22 cellular contexts compared by ENCODE assay signal in genomic region chr1:19670787-19671186, GRCh38. TPM values are rescaled to one million over a fixed set of nuclear protein-coding genes. Genes with fewer than 3 reads are reported as not detected.
A peak's percentile ranks its signal among the peaks of the same experiment; 100 is the strongest.
DNase-seq lines count a peak whose midpoint lies in the region; ATAC-seq and TF ChIP-seq lines count a peak whose summit lies in the region.
"Had no signal": no experiment of that assay in that cellular context is flagged by ENCODE, and none has a peak within 500 bp of the region (broad histone marks: within the 10 kb centered on the region; RNA-seq: fewer than 3 reads in every experiment).

No MANE protein-coding gene starts in this region.

- H4K20me1 ChIP-seq in osteoblast (ENCODE audit: insufficient read depth, low read length) = no peaks in the 10 kb centered on the region

- CTCF ChIA-PET in activated CD8-positive, alpha-beta T cell treated with anti-CD3 and anti-CD28 coated beads for 36 hours (lab: Charles Lee) = interaction anchor here (1.5 to 5.5 kb wide), 2 partner anchors 10 to 34 kb away, joined by 8 to 42 read pairs; no protein-coding TSS in a partner anchor

- H3K4me1 ChIP-seq in SJCRH30 = peaks cover 4% of the 10 kb centered on the region; the same call in 1 of the 2 replicates
- no peaks in the 10 kb centered on the region for H3K4me1 ChIP-seq in osteoblast (ENCODE audit: insufficient read depth, low read length)
- H3K4me1 ChIP-seq: BE2C had no signal

- H3K27ac Mint-ChIP-seq in activated CD8-positive, alpha-beta T cell treated with anti-CD3 and anti-CD28 coated beads for 36 hours = no peak overlapping the region
- H3K27ac Mint-ChIP-seq: CD4-positive, CD25-positive, alpha-beta regulatory T cell; GM23338; HFFc6 had no signal

- H2AFZ ChIP-seq in osteoblast (ENCODE audit: low read length) = no peak overlapping the region
- H2AFZ ChIP-seq: GM23338 had no signal

- H3K4me3 ChIP-seq in GM12865 (ENCODE audit: low read depth, low read length) (no peak overlapping the region), SJCRH30 (no peak overlapping the region), osteoblast (ENCODE audit: insufficient read depth, low read length) (no peak overlapping the region)
- H3K4me3 ChIP-seq: GM23338 had no signal

- DNase-seq in GM12865 (ENCODE audit: low read depth) (peak; percentile 37), SJCRH30 (peak; percentile 40 to 55), iris pigment epithelial cell (ENCODE audit: low read depth) (peak; percentile 14), osteoblast (ENCODE audit: insufficient read length, low spot score, missing footprints) (peak; percentile 26), superior temporal gyrus (ENCODE audit: extremely low spot score) (no peak)
- DNase-seq in activated CD8-positive, alpha-beta T cell treated with anti-CD3 and anti-CD28 coated beads for 36 hours = no peak
- no peak for DNase-seq in stimulated activated CD4-positive, alpha-beta T cell treated with anti-CD3 and anti-CD28 coated beads, Interleukin-2, amount 100 ng/mL, for 48 hours
- DNase-seq: BE2C; C1 segment of cervical spinal cord; CD4-positive, CD25-positive, alpha-beta regulatory T cell; CD8-positive, alpha-beta memory T cell; COR-L47; DMS 273 treated with DMSO at 0.1 percent for 48 hours; DMS53; DND-41; EL; H7; HFFc6; IMR-90 had no signal

- H3K4me2 ChIP-seq in osteoblast (ENCODE audit: insufficient read depth, low read length) = no peak overlapping the region
- H3K4me2 ChIP-seq: GM23338 had no signal

- no peaks in the 10 kb centered on the region for H3K27me3 ChIP-seq in SJCRH30
- peaks cover 35% of the 10 kb centered on the region for H3K27me3 ChIP-seq in osteoblast (ENCODE audit: insufficient read depth, low read length)
- H3K27me3 ChIP-seq: BE2C had no signal

- H3K36me3 Mint-ChIP-seq in activated CD8-positive, alpha-beta T cell treated with anti-CD3 and anti-CD28 coated beads for 36 hours (ENCODE audit: low read depth) = no peaks in the 10 kb centered on the region
- H3K36me3 Mint-ChIP-seq: CD4-positive, CD25-positive, alpha-beta regulatory T cell; CD8-positive, alpha-beta memory T cell had no signal

- H3K9me3 ChIP-seq in SJCRH30 (replicated peaks) = no peaks in the 10 kb centered on the region
- no peaks in the 10 kb centered on the region for H3K9me3 ChIP-seq in osteoblast (ENCODE audit: low read depth, low read length)
- H3K9me3 ChIP-seq: BE2C had no signal

- no peaks in the 10 kb centered on the region for H3K79me2 ChIP-seq in osteoblast (ENCODE audit: insufficient read depth, low read length)

- POLR2A ChIA-PET in activated CD8-positive, alpha-beta T cell treated with anti-CD3 and anti-CD28 coated beads for 36 hours (lab: Charles Lee) = no interaction called here

- no peak overlapping the region for H3K4me3 Mint-ChIP-seq in activated CD8-positive, alpha-beta T cell treated with anti-CD3 and anti-CD28 coated beads for 36 hours
- H3K4me3 Mint-ChIP-seq: CD8-positive, alpha-beta memory T cell; GM23338; HFFc6 had no signal

- intact Hi-C loops in activated CD8-positive, alpha-beta T cell treated with anti-CD3 and anti-CD28 coated beads for 36 hours (cut with micrococcal nuclease) = no loop called here

- ATAC-seq in activated CD8-positive, alpha-beta T cell treated with anti-CD3 and anti-CD28 coated beads for 36 hours = no peak
- ATAC-seq: HCT116 had no signal

- H3K27ac ChIP-seq in SJCRH30 (no peak overlapping the region), osteoblast (ENCODE audit: low read depth, low read length) (no peak overlapping the region)

- peaks cover 16% of the 10 kb centered on the region for H3K27me3 Mint-ChIP-seq in activated CD8-positive, alpha-beta T cell treated with anti-CD3 and anti-CD28 coated beads for 36 hours

- TF ChIP-seq CTCF in GM12865 (IDR thresholded peaks at IDR 0.05; ENCODE audit: insufficient read depth, low read depth, low read length, missing control alignments) (no peak), osteoblast (IDR thresholded peaks at IDR 0.05; ENCODE audit: extremely low read depth, low read depth, low read length) (no peak)
- no peak for TF ChIP-seq CTCF in activated CD8-positive, alpha-beta T cell treated with anti-CD3 and anti-CD28 coated beads for 36 hours (IDR thresholded peaks at IDR 0.05)

- H3K9me3 Mint-ChIP-seq in activated CD8-positive, alpha-beta T cell treated with anti-CD3 and anti-CD28 coated beads for 36 hours = no peaks in the 10 kb centered on the region
- H3K9me3 Mint-ChIP-seq: CD4-positive, CD25-positive, alpha-beta regulatory T cell; GM23338; HFFc6 had no signal

- H3K36me3 ChIP-seq in SJCRH30 (no peaks in the 10 kb centered on the region), osteoblast (ENCODE audit: insufficient read depth, low read length) (no peaks in the 10 kb centered on the region)
- H3K36me3 ChIP-seq: BE2C had no signal

- H3K4me1 Mint-ChIP-seq in activated CD8-positive, alpha-beta T cell treated with anti-CD3 and anti-CD28 coated beads for 36 hours (ENCODE audit: low read depth) = peaks cover 4% of the 10 kb centered on the region

RNA-seq across cellular contexts. Expression of gene HTR6, which starts 6.1 kb away (rescaled TPM):
- total RNA-seq in SJCRH30 (2014; rRNA removed; shearing (Covaris generic)) = 0.05 TPM in 1 of 2 replicates, not detected in the other
- total RNA-seq in osteoblast = under 0.01 TPM in 1 of 2 replicates, not detected in the other
- total RNA-seq in activated CD8-positive, alpha-beta T cell treated with anti-CD3 and anti-CD28 coated beads for 36 hours = not detected
- total RNA-seq: A172; CD4-positive, CD25-positive, alpha-beta regulatory T cell; CD8-positive, alpha-beta memory T cell; HFFc6; IMR-90 had no signal

RNA-seq across cellular contexts. Expression of gene NBL1, which starts 26.7 kb away (rescaled TPM):
- 3.5 and 4.4 TPM in 2 replicates for total RNA-seq in SJCRH30 (2014; rRNA removed; shearing (Covaris generic))
- total RNA-seq in osteoblast = 88.7 and 114 TPM in 2 replicates
- 10 to 100 TPM; 27.0 to 27.6 TPM for total RNA-seq in activated CD8-positive, alpha-beta T cell treated with anti-CD3 and anti-CD28 coated beads for 36 hours

Comparison
In these comparisons a context has a peak if more than half of its experiments do, and no peak if none do; other contexts are left out.
1. DNase-seq: peak in GM12865 (single experiment), SJCRH30 (2 of 2), iris pigment epithelial cell (single experiment) and osteoblast (single experiment); none in activated CD8-positive, alpha-beta T cell treated with anti-CD3 and anti-CD28 coated beads for 36 hours (single experiment), stimulated activated CD4-positive, alpha-beta T cell treated with anti-CD3 and anti-CD28 coated beads, Interleukin-2, amount 100 ng/mL, for 48 hours (0 of 2) and superior temporal gyrus (single experiment).